8 cellular contexts compared by ENCODE assay signal in genomic region chr16:29807426-29808218, GRCh38. TPM values are rescaled to one million over a fixed set of nuclear protein-coding genes. Genes with fewer than 3 reads are reported as not detected.
DNase-seq lines count a peak whose midpoint lies in the region; ATAC-seq and TF ChIP-seq lines count a peak whose summit lies in the region.

No MANE protein-coding gene starts in this region.

- DNase-seq in GM03348 (ENCODE audit: low spot score) (peak; percentile 85), activated T-cell treated with anti-CD3 and anti-CD28 coated beads for 4 hours (peak; percentile 83), epidermal melanocyte (ENCODE audit: insufficient read length, low spot score) (peak; percentile 79)
- peak; percentile 80 to 86 for DNase-seq in stimulated activated CD8-positive, alpha-beta memory T cell treated with anti-CD3 and anti-CD28 coated beads, Interleukin-2, amount 100 ng/mL, for 48 hours (ENCODE audit: low read depth in 2 of 2)

- no peaks in the 10 kb centered on the region for H3K9me3 ChIP-seq in HUES6 (ENCODE audit: control insufficient read depth, insufficient read depth, low read depth, low read length)
- no peaks in the 10 kb centered on the region for H3K9me3 ChIP-seq in OCI-LY3 (ENCODE audit: insufficient read depth, low read length)
- no peaks in the 10 kb centered on the region for H3K9me3 ChIP-seq in mononuclear cell (ENCODE audit: low read depth, low read length)

- H3K4me2 ChIP-seq in OCI-LY3 (ENCODE audit: low read length) = peak overlapping the region; percentile 97

- ATAC-seq in HG03108 (IDR thresholded peaks at IDR 0.05; ENCODE audit: unreplicated experiment) = no peak

- H3K36me3 ChIP-seq in HUES6 (ENCODE audit: control insufficient read depth, insufficient read depth, low read length) (peaks cover 48% of the 10 kb centered on the region), OCI-LY3 (replicated peaks; ENCODE audit: low read depth, low read length) (peaks cover 52% of the 10 kb centered on the region)

- H2AFZ ChIP-seq in OCI-LY3 (ENCODE audit: low read depth, low read length) = no peak overlapping the region

- H3K27me3 ChIP-seq in HUES6 (ENCODE audit: control insufficient read depth, insufficient read depth, low read length) (no peaks in the 10 kb centered on the region), OCI-LY3 (ENCODE audit: low read depth, low read length) (no peaks in the 10 kb centered on the region), mononuclear cell (ENCODE audit: insufficient read depth, low read length) (peaks cover 5% of the 10 kb centered on the region)

- peak; percentile 45 for TF ChIP-seq CTCF in OCI-LY3 (IDR thresholded peaks at IDR 0.05; ENCODE audit: low read depth, low read length)

- peak overlapping the region; percentile 95 for H3K9ac ChIP-seq in HUES6 (ENCODE audit: low read length)
- H3K9ac ChIP-seq in OCI-LY3 (ENCODE audit: low read length) = peak overlapping the region; percentile 98

- H3K4me1 ChIP-seq in HUES6 (ENCODE audit: control insufficient read depth, insufficient read depth, low read length) (peaks cover 43% of the 10 kb centered on the region), OCI-LY3 (ENCODE audit: low read length) (peaks cover 64% of the 10 kb centered on the region), mononuclear cell (ENCODE audit: insufficient read depth, low read length) (peaks cover 66% of the 10 kb centered on the region)

- peak overlapping the region; percentile 16; the same call in 1 of the 2 replicates for H3K27ac ChIP-seq in HUES6 (ENCODE audit: low read depth, low read length)
- peak overlapping the region; percentile 70 for H3K27ac ChIP-seq in OCI-LY3 (ENCODE audit: low read length)

- peaks cover 28% of the 10 kb centered on the region for H3K79me2 ChIP-seq in OCI-LY3 (ENCODE audit: low read length)

- H3K4me3 ChIP-seq in HUES6 (ENCODE audit: low read depth, low read length) (peak overlapping the region; percentile 73), OCI-LY3 (ENCODE audit: low read length) (peak overlapping the region; percentile 84), mononuclear cell (ENCODE audit: low read length) (peak overlapping the region; percentile 54)

- peaks cover 25% of the 10 kb centered on the region for H4K20me1 ChIP-seq in OCI-LY3 (ENCODE audit: insufficient read depth, low read length)

RNA-seq across cellular contexts. Expression of gene MAZ, which starts 1.3 kb away (rescaled TPM):
- total RNA-seq in mononuclear cell = 132 TPM

RNA-seq across cellular contexts. Expression of gene PRRT2, which starts 4.4 kb away (rescaled TPM):
- total RNA-seq in mononuclear cell = 0.52 TPM

RNA-seq across cellular contexts. Expression of gene PAGR1, which starts 8.3 kb away (rescaled TPM):
- total RNA-seq in mononuclear cell = 14.4 TPM

RNA-seq across cellular contexts. Expression of gene MVP, which starts 12.6 kb away (rescaled TPM):
- 75.6 TPM for total RNA-seq in mononuclear cell

RNA-seq across cellular contexts. Expression of gene KIF22, which starts 17.1 kb away (rescaled TPM):
- total RNA-seq in mononuclear cell = 78.5 TPM
